8 cellular contexts compared by ENCODE assay signal in the genomic region with DNA sequence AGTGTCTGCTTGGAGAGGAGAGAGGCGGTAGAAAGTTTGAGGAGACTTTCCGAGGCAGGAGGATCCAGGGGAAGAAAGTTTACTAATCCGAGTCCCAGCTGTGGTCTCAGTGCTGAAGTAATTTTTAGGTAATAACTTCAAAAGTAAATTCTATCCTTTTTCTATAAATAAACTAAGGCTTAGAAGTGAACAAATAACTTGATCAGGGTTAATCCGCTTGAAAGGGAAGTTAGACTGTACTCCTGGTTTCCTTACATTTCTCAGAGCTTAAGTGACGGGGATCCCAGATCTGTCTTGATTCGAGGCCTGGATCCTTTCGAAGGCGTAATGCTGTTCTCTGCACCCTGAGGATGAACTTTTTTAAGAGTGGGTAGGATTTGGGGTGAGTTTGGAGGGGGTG. TPM values are rescaled to one million over a fixed set of nuclear protein-coding genes. Genes with fewer than 3 reads are reported as not detected.
DNase-seq lines count a peak whose midpoint lies in the region; ATAC-seq and TF ChIP-seq lines count a peak whose summit lies in the region.

No MANE protein-coding gene starts in this region.

- intact Hi-C loops in heart left ventricle (cut with DNase I) = loop anchor here in 5 of 10 donors (2.0 to 10.0 kb wide), 7 partner anchors 39 to 292 kb away; a partner anchor contains a TSS
- intact Hi-C loops in cardiac septum (cut with DNase I) = loop anchor here (5.0 to 10.0 kb wide), 2 partner anchors 43 to 329 kb away; no protein-coding TSS in a partner anchor

- DNase-seq in heart left ventricle (no peak), cardiac septum (ENCODE audit: low spot score) (no peak), astrocyte of the cerebellum (ENCODE audit: low read depth) (no peak), lung (ENCODE audit: low spot score) (no peak), cerebellar cortex (ENCODE audit: low spot score) (no peak), NCI-H1694 (lab: John Stamatoyannopoulos, UW) (no peak), DMS 273 (lab: John Stamatoyannopoulos, UW; ENCODE audit: unreplicated experiment) (no peak)

- H3K9me3 ChIP-seq in heart left ventricle (no peaks in the 10 kb centered on the region), lung (ENCODE audit: control insufficient read depth in 2 of 2, insufficient read depth in 1 of 2, low read length in 1 of 2) (no peaks in the 10 kb centered on the region)

- in situ Hi-C loops in astrocyte of the cerebellum (cut with HindIII; ENCODE audit: low sequenced_read_pairs) = no loop called here

- H3K27ac ChIP-seq in heart left ventricle = peak overlapping the region in 10 of 12 donors; percentile 95 to 100 (median 99)
- peak overlapping the region in 1 of 2 donors; percentile 99 for H3K27ac ChIP-seq in lung (ENCODE audit: low read depth in 1 of 2, low read length in 1 of 2)
- no peak overlapping the region for H3K27ac ChIP-seq in urinary bladder (ENCODE audit: low read depth)

- H3K27me3 ChIP-seq in heart left ventricle (no peaks in the 10 kb centered on the region), lung (ENCODE audit: control insufficient read depth, insufficient read depth) (no peaks in the 10 kb centered on the region)

- H3K36me3 ChIP-seq in heart left ventricle (peaks cover 0 to 26% (median 5%) of the 10 kb centered on the region in 9 donors), lung (ENCODE audit: control insufficient read depth in 2 of 2, insufficient read depth in 2 of 2, low read length in 2 of 2) (peaks cover 0 to 5% of the 10 kb centered on the region in 2 donors), urinary bladder (ENCODE audit: insufficient read depth) (no peaks in the 10 kb centered on the region)

- ATAC-seq in heart left ventricle = no peak
- no peak for ATAC-seq in lung (ENCODE audit: insufficient read depth, low FRiP score)

- no peak for TF ChIP-seq POLR2A in heart left ventricle (IDR thresholded peaks at IDR 0.05)

- TF ChIP-seq CTCF in heart left ventricle (IDR thresholded peaks at IDR 0.05) = no peak
- TF ChIP-seq CTCF in astrocyte of the cerebellum (IDR thresholded peaks at IDR 0.05; ENCODE audit: low read depth, low read length, missing control alignments) = no peak
- TF ChIP-seq CTCF in lung (IDR thresholded peaks at IDR 0.05; ENCODE audit: control extremely low read depth, extremely low read depth) = no peak

- 27 to 39% (median 36%) methylated on average over 8 of the region's 8 CpGs for WGBS in heart left ventricle, 4 donors
- 31 to 38% methylated on average over 8 of the region's 8 CpGs for WGBS in lung, 2 donors
- 28% methylated on average over 8 of the region's 8 CpGs for WGBS in urinary bladder

- peak overlapping the region; percentile 60 to 98 (median 87) for H3K4me3 ChIP-seq in heart left ventricle
- H3K4me3 ChIP-seq in astrocyte of the cerebellum (ENCODE audit: low read depth, low read length) = peak overlapping the region; percentile 93
- H3K4me3 ChIP-seq in lung = peak overlapping the region; percentile 60
- peak overlapping the region; percentile 86 for H3K4me3 ChIP-seq in urinary bladder (ENCODE audit: low read depth, low read length)

- H3K4me1 ChIP-seq in heart left ventricle (peaks cover 8 to 69% (median 62%) of the 10 kb centered on the region in 12 donors), lung (ENCODE audit: control insufficient read depth in 2 of 2, insufficient read depth in 2 of 2, low read length in 2 of 2) (peaks cover 9 to 39% of the 10 kb centered on the region in 2 donors), urinary bladder (ENCODE audit: insufficient read depth) (peaks cover 9% of the 10 kb centered on the region)

RNA-seq across cellular contexts. Expression of a gene that starts 2.6 kb away (rescaled TPM):
- 10 to 100 TPM; 10.8 to 23.0 (median 15.0) TPM for total RNA-seq in heart left ventricle
- 10 to 100 TPM in 1 of 2 donors, 1 to 10 TPM in 1; 6.0 to 14.3 TPM for polyA plus RNA-seq in heart left ventricle
- 18.2 TPM for total RNA-seq in cardiac septum
- total RNA-seq in lung = 10 to 100 TPM; 18.2 to 24.2 TPM
- 1 to 10 TPM; 5.8 to 6.8 TPM for polyA plus RNA-seq in lung
- total RNA-seq in urinary bladder = 17.5 TPM
- polyA plus RNA-seq in urinary bladder = 7.6 TPM
